In the genomic region with DNA sequence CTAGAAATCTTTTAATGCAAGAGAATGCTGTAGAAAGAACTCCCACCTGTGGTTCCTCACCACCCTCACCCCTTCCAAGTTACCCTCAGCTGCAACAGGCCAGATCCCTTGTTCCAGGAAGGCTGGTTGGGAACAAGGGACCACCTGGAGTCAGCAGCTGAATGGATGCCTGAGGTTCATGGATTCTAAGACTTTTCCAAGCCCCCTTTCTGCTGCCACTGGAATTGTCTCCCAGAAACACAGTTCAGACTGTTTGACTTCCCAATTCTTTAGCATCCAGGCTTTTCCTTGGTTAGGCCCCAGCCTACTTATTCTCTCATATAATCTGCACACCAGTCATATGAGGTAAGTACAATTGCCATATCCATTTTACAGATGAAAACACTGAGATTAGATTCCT, we compare ENCODE assay signal across 28 cellular contexts.
"Had no signal": no experiment of that assay in that cellular context is flagged by ENCODE, and none has a peak within 500 bp of the region (broad histone marks: within the 10 kb centered on the region; RNA-seq: fewer than 3 reads in every experiment).

No MANE protein-coding gene starts in this region.

- H3K36me3 Mint-ChIP-seq: mesothelial cell of epicardium; naive B cell; natural killer cell treated with Interleukin-12 subunit alpha and Interleukin-12 subunit beta and Interleukin-15 and Interleukin-18, amount 100 ng/mL, for 72 hours; stimulated activated memory B cell treated with anti-CD40 and anti-IgM and Interleukin-4, amounts not matched to agents 10 μg/mL and 1 μg/mL and 100 μg/mL, for 72 hours had no signal

- H3K4me3 ChIP-seq: gastrocnemius medialis, heart left ventricle, hepatocyte, left lung, mucosa of descending colon, right atrium auricular region, smooth muscle cell, testis, tibial artery, upper lobe of left lung had no signal

- H3K27ac Mint-ChIP-seq: mesothelial cell of epicardium; natural killer cell treated with Interleukin-12 subunit alpha and Interleukin-12 subunit beta and Interleukin-15 and Interleukin-18, amount 100 ng/mL, for 72 hours; progenitor cell of endocrine pancreas; stimulated activated memory B cell treated with anti-CD40 and anti-IgM and Interleukin-4, amounts not matched to agents 10 μg/mL and 1 μg/mL and 100 μg/mL, for 72 hours had no signal

- ATAC-seq: esophagus mucosa; gastrocnemius medialis; heart left ventricle; left lung; mucosa of descending colon; natural killer cell treated with Interleukin-12 subunit alpha and Interleukin-12 subunit beta and Interleukin-15 and Interleukin-18, amount 100 ng/mL, for 72 hours; stimulated activated memory B cell treated with anti-CD40 and anti-IgM and Interleukin-4, amounts not matched to agents 10 μg/mL and 1 μg/mL and 100 μg/mL, for 72 hours; stimulated activated naive CD8-positive, alpha-beta T cell treated with anti-CD3 and anti-CD28 coated beads, Interleukin-15, Interleukin-2, amounts not matched to agents 100 U/mL and 50 U/mL, for 24 hours had no signal

- H3K27me3 ChIP-seq: dorsolateral prefrontal cortex, gastrocnemius medialis, heart left ventricle, hepatocyte, right atrium auricular region, testis, tibial artery, upper lobe of left lung had no signal

- H3K4me1 Mint-ChIP-seq: mesothelial cell of epicardium had no signal

- H3K9me3 Mint-ChIP-seq: mesothelial cell of epicardium; naive B cell; natural killer cell treated with Interleukin-12 subunit alpha and Interleukin-12 subunit beta and Interleukin-15 and Interleukin-18, amount 100 ng/mL, for 72 hours; neural crest cell; stimulated activated memory B cell treated with anti-CD40 and anti-IgM and Interleukin-4, amounts not matched to agents 10 μg/mL and 1 μg/mL and 100 μg/mL, for 72 hours had no signal

- H3K27ac ChIP-seq: epithelial cell of prostate, hepatocyte, left lung, parathyroid adenoma had no signal

- H3K36me3 ChIP-seq: gastrocnemius medialis, heart left ventricle, left lung, right atrium auricular region, tibial artery, upper lobe of left lung had no signal

- H3K9me3 ChIP-seq: gastrocnemius medialis, heart left ventricle, left lung, mucosa of descending colon, right atrium auricular region, testis, tibial artery, upper lobe of left lung had no signal

- H3K4me1 ChIP-seq: parathyroid adenoma had no signal

- H3K4me3 Mint-ChIP-seq: mesothelial cell of epicardium; naive B cell; natural killer cell treated with Interleukin-12 subunit alpha and Interleukin-12 subunit beta and Interleukin-15 and Interleukin-18, amount 100 ng/mL, for 72 hours; neural crest cell; stimulated activated memory B cell treated with anti-CD40 and anti-IgM and Interleukin-4, amounts not matched to agents 10 μg/mL and 1 μg/mL and 100 μg/mL, for 72 hours had no signal

- DNase-seq: dorsolateral prefrontal cortex; effector CD4-positive, alpha-beta T cell; foreskin fibroblast; gastrocnemius medialis; heart left ventricle; kidney; left lung; mesenchymal stem cell; mucosa of descending colon; naive B cell; stimulated activated CD4-positive, alpha-beta T cell treated with anti-CD3 and anti-CD28 coated beads, Interleukin-2, amount 100 ng/mL, for 24 hours; stimulated activated CD4-positive, alpha-beta T cell treated with anti-CD3 and anti-CD28 coated beads, Interleukin-4, amount 100 ng/mL, for 4 hours; stimulated activated naive CD8-positive, alpha-beta T cell treated with anti-CD3 and anti-CD28 coated beads, Interleukin-15, Interleukin-2, amounts not matched to agents 100 U/mL and 50 U/mL, for 24 hours; substantia nigra; testis; tibial artery; upper lobe of left lung had no signal
